9 cellular contexts compared by ENCODE assay signal in the genomic region with DNA sequence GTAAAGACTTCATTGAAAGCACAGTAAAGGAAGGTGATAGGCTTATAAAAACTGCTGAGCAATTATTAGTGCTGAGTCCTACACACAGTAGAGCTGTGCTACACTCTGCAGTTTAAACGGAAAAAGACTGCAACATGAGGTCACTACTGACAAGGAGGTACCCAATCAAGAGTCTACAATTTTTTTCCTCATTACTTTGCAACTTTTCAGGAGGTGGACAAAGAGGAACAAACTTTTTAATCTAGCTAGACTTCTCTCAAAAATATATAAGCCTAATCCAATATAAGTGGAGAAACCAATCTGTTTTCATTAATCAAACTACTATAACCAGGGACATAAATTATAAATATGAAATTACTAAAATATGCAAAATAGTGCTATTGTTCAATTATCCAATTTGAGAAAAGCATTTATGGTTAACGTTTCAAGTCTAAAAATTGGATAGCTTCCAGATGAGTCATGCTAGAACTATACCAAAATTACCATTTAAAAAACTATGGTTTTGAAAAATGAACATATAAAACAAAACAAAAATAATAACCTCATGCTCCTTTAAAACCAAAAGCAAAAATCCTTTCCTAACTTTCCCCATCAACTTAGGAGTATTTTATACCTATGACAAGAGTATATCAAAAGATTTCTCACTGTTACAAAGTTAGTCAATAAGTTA. TPM values are rescaled to one million over a fixed set of nuclear protein-coding genes. Genes with fewer than 3 reads are reported as not detected.
DNase-seq lines count a peak whose midpoint lies in the region; ATAC-seq lines count a peak whose summit lies in the region.
"Had no signal": no experiment of that assay in that cellular context is flagged by ENCODE, and none has a peak within 500 bp of the region (broad histone marks: within the 10 kb centered on the region; RNA-seq: fewer than 3 reads in every experiment).

No MANE protein-coding gene starts in this region.

- H3K9me3 Mint-ChIP-seq in naive thymus-derived CD4-positive, alpha-beta T cell: peaks cover 0 to 17% (median 0%) of the 10 kb centered on the region in 11 donors

- no peaks in the 10 kb centered on the region for H3K27me3 Mint-ChIP-seq in naive thymus-derived CD4-positive, alpha-beta T cell

- H3K36me3 Mint-ChIP-seq in naive thymus-derived CD4-positive, alpha-beta T cell: peaks cover 14 to 41% (median 34%) of the 10 kb centered on the region in 5 donors

- H3K4me3 ChIP-seq in naive thymus-derived CD4-positive, alpha-beta T cell (ENCODE audit: low read length): no peak overlapping the region

- CTCF ChIA-PET in naive thymus-derived CD4-positive, alpha-beta T cell (lab: Charles Lee): no interaction called here

- DNase-seq in ELR (ENCODE audit: low read depth) (peak; percentile 68), NOMO-1 (lab: John Stamatoyannopoulos, UW; ENCODE audit: unreplicated experiment in 2 of 2) (peak; percentile 65 to 91), dedifferentiated amniotic fluid mesenchymal stem cell (ENCODE audit: extremely low spot score) (peak; percentile 17), posterior cingulate gyrus (no peak), DMS153 treated with DMSO at 0.1 percent for 48 hours (lab: John Stamatoyannopoulos, UW; ENCODE audit: unreplicated experiment) (no peak)
- DNase-seq in naive thymus-derived CD4-positive, alpha-beta T cell: no peak
- DNase-seq in activated CD4-positive, alpha-beta T cell treated with anti-CD3 and anti-CD28 coated beads, Interleukin-2, amount 50 U/mL, for 1 hour: no peak
- DNase-seq: activated CD8-positive, alpha-beta memory T cell treated with anti-CD3 and anti-CD28 coated beads, Interleukin-2, amount 50 U/mL, for 4 hours had no signal

- peak; percentile 80 for ATAC-seq in naive thymus-derived CD4-positive, alpha-beta T cell
- no peak for ATAC-seq in HG03135 (IDR thresholded peaks at IDR 0.05; ENCODE audit: unreplicated experiment)

- H3K4me3 Mint-ChIP-seq in naive thymus-derived CD4-positive, alpha-beta T cell: peak overlapping the region in 1 of 10 donors; percentile 21

- H3K9me3 ChIP-seq in naive thymus-derived CD4-positive, alpha-beta T cell (ENCODE audit: control insufficient read depth in 2 of 3, low read length in 3 of 3): no peaks in the 10 kb centered on the region

- H3K4me1 Mint-ChIP-seq in naive thymus-derived CD4-positive, alpha-beta T cell: peaks cover 12 to 57% (median 46%) of the 10 kb centered on the region in 7 donors

- POLR2A ChIA-PET in naive thymus-derived CD4-positive, alpha-beta T cell (lab: Charles Lee): no interaction called here

- peak overlapping the region in 5 of 9 donors; percentile 4 to 68 (median 39) for H3K27ac Mint-ChIP-seq in naive thymus-derived CD4-positive, alpha-beta T cell

- intact Hi-C loops in naive thymus-derived CD4-positive, alpha-beta T cell (cut with micrococcal nuclease): no loop called here
- intact Hi-C loops in posterior cingulate gyrus (cut with DNase I): no loop called here

- peaks cover 0 to 4% of the 10 kb centered on the region in 2 donors for H3K4me1 ChIP-seq in naive thymus-derived CD4-positive, alpha-beta T cell (ENCODE audit: control insufficient read depth in 2 of 2, insufficient read depth in 2 of 2, low read length in 2 of 2)

- H3K36me3 ChIP-seq in naive thymus-derived CD4-positive, alpha-beta T cell (ENCODE audit: control insufficient read depth in 2 of 3, insufficient read depth in 3 of 3, low read length in 3 of 3): peaks cover 0 to 9% (median 0%) of the 10 kb centered on the region in 3 experiments

- H3K27ac ChIP-seq in naive thymus-derived CD4-positive, alpha-beta T cell (ENCODE audit: low read depth, low read length): no peak overlapping the region

- H3K27me3 ChIP-seq in naive thymus-derived CD4-positive, alpha-beta T cell (ENCODE audit: control insufficient read depth in 2 of 2, insufficient read depth in 2 of 2, low read length in 2 of 2): no peaks in the 10 kb centered on the region

RNA-seq across cellular contexts. Expression of gene FAM13B, which starts 37.7 kb away (rescaled TPM):
- 10 to 100 TPM; 36.4 to 58.8 (median 46.6) TPM for total RNA-seq in naive thymus-derived CD4-positive, alpha-beta T cell
- polyA plus RNA-seq in naive thymus-derived CD4-positive, alpha-beta T cell: 10 to 100 TPM; 17.6 to 24.9 TPM

Comparison
In these comparisons a context has a peak if more than half of its experiments do, and no peak if none do; other contexts are left out.
1. DNase-seq: peak in ELR (single experiment), NOMO-1 (2 of 2) and dedifferentiated amniotic fluid mesenchymal stem cell (single experiment); none in naive thymus-derived CD4-positive, alpha-beta T cell (0 of 9), posterior cingulate gyrus (0 of 10), activated CD4-positive, alpha-beta T cell treated with anti-CD3 and anti-CD28 coated beads, Interleukin-2, amount 50 U/mL, for 1 hour (single experiment) and DMS153 treated with DMSO at 0.1 percent for 48 hours (single experiment).